ENCODE assay signal across 1 cellular context in genomic region chr19:44220761-44221160, GRCh38. TPM values are rescaled to one million over a fixed set of nuclear protein-coding genes. Genes with fewer than 3 reads are reported as not detected.
"Had no signal": no experiment of that assay in that cellular context is flagged by ENCODE, and none has a peak within 500 bp of the region (broad histone marks: within the 10 kb centered on the region; RNA-seq: fewer than 3 reads in every experiment).

No MANE protein-coding gene starts in this region.

RNA-seq across cellular contexts. Expression of gene ZNF233, which starts 38.9 kb away (rescaled TPM):
- total RNA-seq: vagina had no signal
